Comparison of ENCODE assay signal across 23 cellular contexts in the genomic region with DNA sequence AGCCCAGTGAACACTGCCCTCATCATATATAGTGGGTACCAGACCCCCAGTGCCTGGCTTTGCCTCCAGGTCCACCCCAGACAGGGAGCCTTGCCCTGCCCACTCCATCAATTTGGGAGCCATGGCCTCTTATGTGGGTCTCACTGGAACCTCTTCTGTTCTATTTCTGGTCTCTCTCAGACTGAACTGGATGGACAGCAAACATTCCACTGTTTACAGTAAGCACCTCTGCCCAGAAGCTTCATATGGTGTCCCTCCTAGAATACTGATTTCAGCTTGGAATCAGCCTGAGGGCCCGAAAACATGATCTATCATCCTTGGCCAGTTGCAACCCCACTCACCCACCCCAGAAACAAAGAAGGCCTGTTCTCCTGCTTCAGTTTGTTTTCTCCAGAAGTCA.
"Had no signal": no experiment of that assay in that cellular context is flagged by ENCODE, and none has a peak within 500 bp of the region (broad histone marks: within the 10 kb centered on the region; RNA-seq: fewer than 3 reads in every experiment).

No MANE protein-coding gene starts in this region.

- ATAC-seq: K562 had no signal

- H3K4me3 ChIP-seq: K562, SJSA1, SK-N-MC had no signal

- H3K36me3 ChIP-seq: SJSA1 had no signal

- H3K4me2 ChIP-seq: KMS-11 had no signal

- DNase-seq: Kasumi-1, MV-4-11, NCI-H1092, NCI-H1105 treated with DMSO at 0.1 percent for 48 hours, NCI-H1417 treated with DMSO at 0.1 percent for 48 hours, NCI-H187, NCI-H2029, NCI-H2081 treated with DMSO at 0.1 percent for 48 hours, NCI-H2171, NCI-H226, NCI-H446, NCI-H510A, NCI-H524 treated with DMSO at 0.1 percent for 48 hours, NCI-H69, NCI-H774, Right ventricle myocardium superior, RPMI8226, SIG-M5 had no signal

- H3K27ac ChIP-seq: HL-60, KMS-11, SJSA1, SK-N-MC had no signal

- H3K9ac ChIP-seq: KMS-11 had no signal
